8 cellular contexts compared by ENCODE assay signal in the genomic region with DNA sequence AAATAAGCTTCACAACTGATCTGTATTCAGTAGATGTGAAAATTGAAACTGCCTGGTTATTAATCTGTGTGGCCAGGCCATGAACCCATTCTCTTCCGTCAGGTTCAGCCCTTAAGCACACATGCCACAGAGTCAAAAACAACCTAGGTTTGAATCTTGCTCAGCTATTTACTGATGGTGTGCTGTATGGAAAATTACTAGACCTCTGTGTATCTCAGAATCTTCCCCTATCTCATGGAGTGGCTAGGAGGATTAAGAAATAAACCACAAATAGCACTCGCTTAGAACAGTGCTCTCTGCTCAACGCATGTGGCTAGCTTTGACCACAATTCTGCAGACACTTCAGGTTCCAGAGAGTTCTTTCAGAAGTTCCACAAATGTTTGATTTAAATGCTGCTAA.
DNase-seq lines count a peak whose midpoint lies in the region; ATAC-seq and TF ChIP-seq lines count a peak whose summit lies in the region.

No MANE protein-coding gene starts in this region.

- H3K9me3 Mint-ChIP-seq in activated CD8-positive, alpha-beta T cell treated with anti-CD3 and anti-CD28 coated beads for 36 hours, result no peaks in the 10 kb centered on the region
- peaks cover 6% of the 10 kb centered on the region for H3K9me3 Mint-ChIP-seq in stimulated activated naive CD8-positive, alpha-beta T cell treated with anti-CD3 and anti-CD28 coated beads, Interleukin-15, Interleukin-2, amounts not matched to agents 100 ng/mL and 50 ng/mL, for 24 hours

- ATAC-seq in GM19372 (IDR thresholded peaks at IDR 0.05; ENCODE audit: low read depth, unreplicated experiment) (peak; percentile 73), HG03354 (IDR thresholded peaks at IDR 0.05; ENCODE audit: poor library complexity, severe bottlenecking, unreplicated experiment) (peak; percentile 63)
- peak; percentile 80 for ATAC-seq in activated CD8-positive, alpha-beta T cell treated with anti-CD3 and anti-CD28 coated beads for 36 hours

- POLR2A ChIA-PET in activated CD8-positive, alpha-beta T cell treated with anti-CD3 and anti-CD28 coated beads for 36 hours (lab: Charles Lee), result interaction anchor here (0.7 kb wide), 1 partner anchor 316 kb away, joined by 3 read pairs; no protein-coding TSS in a partner anchor
- POLR2A ChIA-PET in GM10248 (lab: Yijun Ruan, JAX), result interaction anchor here (1.2 kb wide), 1 partner anchor 316 kb away, joined by 5 read pairs; a partner anchor contains a TSS

- TF ChIP-seq CTCF in activated CD8-positive, alpha-beta T cell treated with anti-CD3 and anti-CD28 coated beads for 36 hours (IDR thresholded peaks at IDR 0.05), result no peak
- no peak for TF ChIP-seq CTCF in GM10248 (IDR thresholded peaks at IDR 0.05; ENCODE audit: control extremely low read depth, extremely low read depth, low read depth, missing control alignments)

- CTCF ChIA-PET in activated CD8-positive, alpha-beta T cell treated with anti-CD3 and anti-CD28 coated beads for 36 hours (lab: Charles Lee), result interaction anchor here (0.8 to 1.8 kb wide), 3 partner anchors 12 to 44 kb away, joined by 3 to 5 read pairs (median 3); no protein-coding TSS in a partner anchor
- CTCF ChIA-PET in GM10248 (lab: Yijun Ruan, JAX), result interaction anchor here (0.8 to 2.4 kb wide), 4 partner anchors 11 to 17 kb away, joined by 3 to 15 read pairs (median 4); no protein-coding TSS in a partner anchor

- no peaks in the 10 kb centered on the region for H3K27me3 Mint-ChIP-seq in activated CD8-positive, alpha-beta T cell treated with anti-CD3 and anti-CD28 coated beads for 36 hours
- no peaks in the 10 kb centered on the region for H3K27me3 Mint-ChIP-seq in stimulated activated naive CD8-positive, alpha-beta T cell treated with anti-CD3 and anti-CD28 coated beads, Interleukin-15, Interleukin-2, amounts not matched to agents 100 ng/mL and 50 ng/mL, for 24 hours

- H3K27ac Mint-ChIP-seq in activated CD8-positive, alpha-beta T cell treated with anti-CD3 and anti-CD28 coated beads for 36 hours, result peak overlapping the region; percentile 61
- peak overlapping the region; percentile 56 for H3K27ac Mint-ChIP-seq in stimulated activated naive CD8-positive, alpha-beta T cell treated with anti-CD3 and anti-CD28 coated beads, Interleukin-15, Interleukin-2, amounts not matched to agents 100 ng/mL and 50 ng/mL, for 24 hours

- H3K36me3 Mint-ChIP-seq in activated CD8-positive, alpha-beta T cell treated with anti-CD3 and anti-CD28 coated beads for 36 hours (ENCODE audit: low read depth), result peaks cover 2% of the 10 kb centered on the region
- peaks cover 5% of the 10 kb centered on the region for H3K36me3 Mint-ChIP-seq in stimulated activated naive CD8-positive, alpha-beta T cell treated with anti-CD3 and anti-CD28 coated beads, Interleukin-15, Interleukin-2, amounts not matched to agents 100 ng/mL and 50 ng/mL, for 24 hours (ENCODE audit: low read depth)

- peak; percentile 44 for DNase-seq in A172 (ENCODE audit: low spot score)
- peak; percentile 16 for DNase-seq in activated CD8-positive, alpha-beta T cell treated with anti-CD3 and anti-CD28 coated beads for 36 hours
- DNase-seq in activated CD8-positive, alpha-beta memory T cell treated with anti-CD3 and anti-CD28 coated beads, Interleukin-2, amount 50 U/mL, for 4 hours, result no peak
- DNase-seq in DMS114 treated with DMSO at 0.1 percent for 48 hours (lab: John Stamatoyannopoulos, UW; ENCODE audit: unreplicated experiment), result no peak
- DNase-seq in GM10248 (ENCODE audit: extremely low spot score), result no peak

- H3K4me1 Mint-ChIP-seq in activated CD8-positive, alpha-beta T cell treated with anti-CD3 and anti-CD28 coated beads for 36 hours (ENCODE audit: low read depth), result peaks cover 24% of the 10 kb centered on the region
- peaks cover 66% of the 10 kb centered on the region for H3K4me1 Mint-ChIP-seq in stimulated activated naive CD8-positive, alpha-beta T cell treated with anti-CD3 and anti-CD28 coated beads, Interleukin-15, Interleukin-2, amounts not matched to agents 100 ng/mL and 50 ng/mL, for 24 hours (ENCODE audit: low read depth)

- intact Hi-C loops in activated CD8-positive, alpha-beta T cell treated with anti-CD3 and anti-CD28 coated beads for 36 hours (cut with micrococcal nuclease), result no loop called here

- no peak overlapping the region for H3K4me3 Mint-ChIP-seq in activated CD8-positive, alpha-beta T cell treated with anti-CD3 and anti-CD28 coated beads for 36 hours
- H3K4me3 Mint-ChIP-seq in stimulated activated naive CD8-positive, alpha-beta T cell treated with anti-CD3 and anti-CD28 coated beads, Interleukin-15, Interleukin-2, amounts not matched to agents 100 ng/mL and 50 ng/mL, for 24 hours, result no peak overlapping the region

Comparison
In these comparisons a context has a peak if more than half of its experiments do, and no peak if none do; other contexts are left out.
1. DNase-seq: peak in A172 (single experiment) and activated CD8-positive, alpha-beta T cell treated with anti-CD3 and anti-CD28 coated beads for 36 hours (single experiment); none in activated CD8-positive, alpha-beta memory T cell treated with anti-CD3 and anti-CD28 coated beads, Interleukin-2, amount 50 U/mL, for 4 hours (single experiment), DMS114 treated with DMSO at 0.1 percent for 48 hours (single experiment) and GM10248 (single experiment).
2. Peak in every context shown above with its lines, with median percentiles within 50 percentile points of each other: ATAC-seq.